In genomic region chr2:61952291-61952690, GRCh38 we compare ENCODE assay signal across 23 cellular contexts. TPM values are rescaled to one million over a fixed set of nuclear protein-coding genes. Genes with fewer than 3 reads are reported as not detected.
DNase-seq lines count a peak whose midpoint lies in the region; ATAC-seq, FAIRE-seq and TF ChIP-seq lines count a peak whose summit lies in the region.
"Had no signal": no experiment of that assay in that cellular context is flagged by ENCODE, and none has a peak within 500 bp of the region (broad histone marks: within the 10 kb centered on the region; RNA-seq: fewer than 3 reads in every experiment).

No MANE protein-coding gene starts in this region.

- DNase-seq in EL = peak; percentile 17
- peak; percentile 6 for DNase-seq in HT1080 (ENCODE audit: low read depth)
- DNase-seq in bronchial epithelial cell (ENCODE audit: low read depth) = peak; percentile 23
- DNase-seq in fibroblast of mammary gland (ENCODE audit: low read depth) = peak; percentile 49
- no peak for DNase-seq in NCI-H1048 (lab: John Stamatoyannopoulos, UW)
- no peak for DNase-seq in DMS114 treated with DMSO at 0.1 percent for 48 hours (lab: John Stamatoyannopoulos, UW; ENCODE audit: unreplicated experiment)
- DNase-seq in stimulated activated naive CD4-positive, alpha-beta T cell (lab: John Stamatoyannopoulos, UW) = no peak
- DNase-seq: Calu3; DMS153; DND-41; H7; KG1; NCI-H1092; NCI-H1417 treated with DMSO at 0.1 percent for 48 hours; NCI-H1694 treated with DMSO at 0.1 percent for 48 hours; NCI-H2107; NCI-H524 treated with DMSO at 0.1 percent for 48 hours; NCI-H82; NK-92 treated with Interleukin-12 subunit alpha and Interleukin-12 subunit beta, amount 100 ng/mL, for 24 hours; PC-3 had no signal

- ATAC-seq in HG03175 (IDR thresholded peaks at IDR 0.05; ENCODE audit: unreplicated experiment) = no peak
- ATAC-seq: PC-3, Right ventricle myocardium inferior had no signal

- no peak for FAIRE-seq in bronchial epithelial cell (lab: Jason Lieb, UNC)

- TF ChIP-seq CTCF in bronchial epithelial cell (IDR thresholded peaks at IDR 0.05; ENCODE audit: insufficient read depth, low read length, severe bottlenecking) (no peak), fibroblast of mammary gland (conservative IDR thresholded peaks at IDR 0.05; ENCODE audit: control insufficient read depth, insufficient read depth, low read depth, low read length) (no peak)

- H3K27me3 ChIP-seq in bronchial epithelial cell (ENCODE audit: control insufficient read depth, insufficient read depth, low read length) = no peaks in the 10 kb centered on the region
- H3K27me3 ChIP-seq: SJSA1 had no signal

- no peak overlapping the region for H3K4me3 ChIP-seq in bronchial epithelial cell (ENCODE audit: low read depth, low read length)
- no peak overlapping the region for H3K4me3 ChIP-seq in fibroblast of mammary gland (ENCODE audit: control insufficient read depth, low read depth, low read length)
- H3K4me3 ChIP-seq: SJSA1 had no signal

- no peaks in the 10 kb centered on the region for H3K36me3 ChIP-seq in bronchial epithelial cell (ENCODE audit: control insufficient read depth, insufficient read depth, low read length)

RNA-seq across cellular contexts. Expression of gene COMMD1, which starts 46.8 kb away (rescaled TPM):
- total RNA-seq in HT1080 (2014; rRNA removed; shearing (Covaris generic)) = 20.1 and 20.9 TPM in 2 replicates
- 19.4 and 30.2 TPM in 2 replicates for polyA plus RNA-seq in HT1080 (2015; cell fraction: cytosol; rRNA removed)
- 13.5 and 17.4 TPM in 2 replicates for polyA plus RNA-seq in HT1080 (2015; cell fraction: nucleus; rRNA removed)
- 30.5 and 34.7 TPM in 2 replicates for total RNA-seq in bronchial epithelial cell

Comparison
In these comparisons a context has a peak if more than half of its experiments do, and no peak if none do; other contexts are left out.
1. DNase-seq: peak in EL (single experiment), HT1080 (single experiment), bronchial epithelial cell (single experiment) and fibroblast of mammary gland (single experiment); none in NCI-H1048 (single experiment), DMS114 treated with DMSO at 0.1 percent for 48 hours (single experiment) and stimulated activated naive CD4-positive, alpha-beta T cell (0 of 6).